Comparison of ENCODE assay signal across 8 cellular contexts in the genomic region with DNA sequence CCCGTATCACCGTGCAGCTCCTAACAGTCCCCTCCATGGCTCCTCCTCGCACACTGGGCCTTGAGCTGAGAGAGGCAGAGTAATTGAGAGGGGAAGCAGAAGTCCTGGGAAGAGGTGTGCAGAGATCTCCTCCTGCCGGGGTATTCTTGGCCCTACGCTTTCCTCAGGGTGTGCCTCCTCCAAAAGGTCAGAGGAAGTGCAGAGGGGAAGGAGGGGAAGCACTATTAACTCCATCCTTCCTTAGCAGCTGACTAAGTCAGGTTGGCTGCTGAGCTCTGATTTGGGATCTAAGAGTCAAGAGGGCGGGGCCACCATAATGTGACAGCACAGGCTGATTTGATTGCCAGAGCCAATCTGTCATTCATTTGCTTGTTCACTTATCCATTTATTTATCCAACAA. TPM values are rescaled to one million over a fixed set of nuclear protein-coding genes. Genes with fewer than 3 reads are reported as not detected.
DNase-seq lines count a peak whose midpoint lies in the region; ATAC-seq, FAIRE-seq and TF ChIP-seq lines count a peak whose summit lies in the region.

No MANE protein-coding gene starts in this region.

- CTCF ChIA-PET in HepG2 (lab: Yijun Ruan, JAX; ENCODE audit: low intra/inter-chr PET ratio, low total read pairs) = no interaction called here
- CTCF ChIA-PET in activated CD8-positive, alpha-beta T cell treated with anti-CD3 and anti-CD28 coated beads for 36 hours (lab: Charles Lee) = no interaction called here

- in situ Hi-C loops in HepG2 (cut with HindIII; ENCODE audit: extremely low pct_ligation_motif_present, low pct_unique_long_range_greater_than_20kb) = no loop called here

- POLR2A ChIA-PET in HepG2 (lab: Yijun Ruan, JAX) = no interaction called here
- POLR2A ChIA-PET in activated CD8-positive, alpha-beta T cell treated with anti-CD3 and anti-CD28 coated beads for 36 hours (lab: Charles Lee) = interaction anchor here (1.6 kb wide), 1 partner anchor 15 kb away, joined by 5 read pairs; no protein-coding TSS in a partner anchor

- H3K4me3 ChIP-seq in liver (ENCODE audit: low read depth in 1 of 3, low read length in 3 of 3) (no peak overlapping the region), HepG2 (replicated peaks in 1 of 3; ENCODE audit: insufficient read depth in 1 of 3, low read depth in 2 of 3, low read length in 3 of 3) (no peak overlapping the region), left lung (no peak overlapping the region), aorta (ENCODE audit: low read length in 2 of 2) (no peak overlapping the region), lower leg skin (ENCODE audit: low read depth, poor library complexity, severe bottlenecking) (no peak overlapping the region)

- H3K4me1 Mint-ChIP-seq in activated CD8-positive, alpha-beta T cell treated with anti-CD3 and anti-CD28 coated beads for 36 hours (ENCODE audit: low read depth) = peaks cover 42% of the 10 kb centered on the region

- no peak for ATAC-seq in HepG2
- ATAC-seq in activated CD8-positive, alpha-beta T cell treated with anti-CD3 and anti-CD28 coated beads for 36 hours = peak; percentile 47
- ATAC-seq in left lung = peak; percentile 44
- peak; percentile 45 for ATAC-seq in aorta (ENCODE audit: low FRiP score)
- no peak for ATAC-seq in GM21515 (IDR thresholded peaks at IDR 0.05; ENCODE audit: unreplicated experiment)
- ATAC-seq in GM21447 (IDR thresholded peaks at IDR 0.05; ENCODE audit: unreplicated experiment) = no peak

- no peak overlapping the region for H2AFZ ChIP-seq in HepG2 (ENCODE audit: low read length)

- no peak overlapping the region for H3K27ac Mint-ChIP-seq in activated CD8-positive, alpha-beta T cell treated with anti-CD3 and anti-CD28 coated beads for 36 hours

- no peak for TF ChIP-seq EP300 in HepG2 (IDR thresholded peaks at IDR 0.05; ENCODE audit: low read depth in 2 of 2, low read length in 2 of 2)
- TF ChIP-seq EP300 in HepG2 (CRISPR knock-in tag; IDR thresholded peaks at IDR 0.05; ENCODE audit: borderline replicate concordance) = no peak

- TF ChIP-seq POLR2A in HepG2 (IDR thresholded peaks at IDR 0.05; ENCODE audit: insufficient read depth in 1 of 2, low read depth in 2 of 2, low read length in 2 of 2) = no peak
- no peak for TF ChIP-seq POLR2A in lower leg skin (IDR thresholded peaks at IDR 0.05)

- H3K4me1 ChIP-seq in liver (ENCODE audit: control insufficient read depth in 4 of 4, insufficient read depth in 4 of 4, low read length in 3 of 4) = peaks cover 0 to 4% (median 0%) of the 10 kb centered on the region in 4 donors
- no peaks in the 10 kb centered on the region for H3K4me1 ChIP-seq in HepG2 (ENCODE audit: insufficient read depth, low read length)
- H3K4me1 ChIP-seq in left lung = peaks cover 19 to 68% of the 10 kb centered on the region in 2 donors
- H3K4me1 ChIP-seq in aorta (ENCODE audit: control insufficient read depth in 1 of 2, insufficient read depth in 2 of 2, low read length in 2 of 2) = peaks cover 11 to 22% of the 10 kb centered on the region in 2 donors

- WGBS in liver = 67% methylated on average over 6 of the region's 6 CpGs
- 29% methylated on average over 5 of the region's 6 CpGs for WGBS in HepG2 (ENCODE audit: low lambda C conversion rate)
- 26 to 31% methylated on average over 6 of the region's 6 CpGs for WGBS in aorta, 2 donors
- WGBS in lower leg skin, 2 donors = 16 to 21% methylated on average over 6 of the region's 6 CpGs

- H3K4me3 Mint-ChIP-seq in activated CD8-positive, alpha-beta T cell treated with anti-CD3 and anti-CD28 coated beads for 36 hours = no peak overlapping the region

- FAIRE-seq in HepG2 (lab: Jason Lieb, UNC) = no peak

- no peak for DNase-seq in HepG2 (ENCODE audit: low spot score)
- no peak for DNase-seq in activated CD8-positive, alpha-beta T cell treated with anti-CD3 and anti-CD28 coated beads for 36 hours
- DNase-seq in left lung = no peak
- no peak for DNase-seq in aorta
- no peak for DNase-seq in lower leg skin (ENCODE audit: low spot score in 2 of 2)

- H3K27me3 ChIP-seq in liver (ENCODE audit: control insufficient read depth in 4 of 4, insufficient read depth in 4 of 4, low read length in 3 of 4) = no peaks in the 10 kb centered on the region
- no peaks in the 10 kb centered on the region; a peak in 1 of 5 replicates for H3K27me3 ChIP-seq in HepG2 (ENCODE audit: control insufficient read depth in 1 of 2, insufficient read depth in 2 of 2, low read length in 2 of 2)
- H3K27me3 ChIP-seq in left lung = no peaks in the 10 kb centered on the region
- H3K27me3 ChIP-seq in aorta (ENCODE audit: control insufficient read depth in 1 of 2, insufficient read depth in 2 of 2, low read length in 1 of 2) = no peaks in the 10 kb centered on the region

- no peaks in the 10 kb centered on the region for H3K36me3 ChIP-seq in liver (ENCODE audit: control insufficient read depth in 4 of 4, insufficient read depth in 3 of 4, low read depth in 1 of 4, low read length in 3 of 4)
- H3K36me3 ChIP-seq in HepG2 (replicated peaks in 1 of 2; ENCODE audit: control insufficient read depth in 1 of 2, insufficient read depth in 2 of 2, low read length in 2 of 2) = no peaks in the 10 kb centered on the region
- peaks cover 0 to 38% of the 10 kb centered on the region in 2 donors for H3K36me3 ChIP-seq in left lung
- H3K36me3 ChIP-seq in aorta (ENCODE audit: control insufficient read depth in 1 of 2, insufficient read depth in 2 of 2, low read length in 1 of 2) = no peaks in the 10 kb centered on the region

- no peak for TF ChIP-seq CTCF in liver (IDR thresholded peaks at IDR 0.05; ENCODE audit: low read depth, low read length, missing input control)
- no peak for TF ChIP-seq CTCF in HepG2 (CRISPR knock-in tag; IDR thresholded peaks at IDR 0.05)
- no peak for TF ChIP-seq CTCF in activated CD8-positive, alpha-beta T cell treated with anti-CD3 and anti-CD28 coated beads for 36 hours (IDR thresholded peaks at IDR 0.05)
- no peak for TF ChIP-seq CTCF in left lung (IDR thresholded peaks at IDR 0.05)
- no peak for TF ChIP-seq CTCF in lower leg skin (IDR thresholded peaks at IDR 0.05)

- intact Hi-C loops in HepG2 (cut with micrococcal nuclease; ENCODE audit: unreplicated experiment) (no loop called here), left lung (cut with DNase I) (loop anchor here in 1 of 2 donors (10.0 kb wide), 1 partner anchor 134 kb away; no protein-coding TSS in a partner anchor), aorta (cut with DNase I) (no loop called here), lower leg skin (cut with DNase I; ENCODE audit: low total_unique reads) (no loop called here)
- intact Hi-C loops in activated CD8-positive, alpha-beta T cell treated with anti-CD3 and anti-CD28 coated beads for 36 hours (cut with micrococcal nuclease) = no loop called here

- H3K79me2 ChIP-seq in HepG2 (ENCODE audit: insufficient read depth, low read length) = no peaks in the 10 kb centered on the region

- no peaks in the 10 kb centered on the region for H4K20me1 ChIP-seq in HepG2 (ENCODE audit: insufficient read depth, low read length)

- H3K27me3 Mint-ChIP-seq in activated CD8-positive, alpha-beta T cell treated with anti-CD3 and anti-CD28 coated beads for 36 hours = no peaks in the 10 kb centered on the region

- no peaks in the 10 kb centered on the region for H3K36me3 Mint-ChIP-seq in activated CD8-positive, alpha-beta T cell treated with anti-CD3 and anti-CD28 coated beads for 36 hours (ENCODE audit: low read depth)

- BruUV-seq in HepG2 (replicated peaks; lab: Mats Ljungman, UMichigan) = no TSS peak

- H3K9me3 ChIP-seq in liver (ENCODE audit: control insufficient read depth in 4 of 4, low read length in 3 of 4) = no peaks in the 10 kb centered on the region
- no peaks in the 10 kb centered on the region for H3K9me3 ChIP-seq in HepG2 (ENCODE audit: low read length)
- H3K9me3 ChIP-seq in left lung = no peaks in the 10 kb centered on the region
- no peaks in the 10 kb centered on the region for H3K9me3 ChIP-seq in aorta (ENCODE audit: control insufficient read depth, low read length)

- no peak overlapping the region for H3K9ac ChIP-seq in liver (ENCODE audit: low read depth in 1 of 2, low read length in 2 of 2)
- H3K9ac ChIP-seq in HepG2 (ENCODE audit: insufficient read depth, low read depth, low read length) = no peak overlapping the region

- TF ChIP-seq RAD21 in liver (IDR thresholded peaks at IDR 0.05) (peak; percentile 34 to 41), HepG2 (CRISPR knock-in tag; IDR thresholded peaks at IDR 0.05) (no peak)

- no peak overlapping the region for H3K27ac ChIP-seq in liver (ENCODE audit: low read depth in 1 of 2, low read length in 2 of 2)
- H3K27ac ChIP-seq in HepG2 (ENCODE audit: extremely low read length, insufficient read depth, low read length) = no peak overlapping the region
- peak overlapping the region in 1 of 2 donors; percentile 51 for H3K27ac ChIP-seq in left lung
- peak overlapping the region in 1 of 2 donors; percentile 30 for H3K27ac ChIP-seq in aorta (ENCODE audit: low read depth in 1 of 2, low read length in 2 of 2)

- H3K4me2 ChIP-seq in HepG2 (ENCODE audit: low read depth, low read length) = no peak overlapping the region

- H3K9me3 Mint-ChIP-seq in activated CD8-positive, alpha-beta T cell treated with anti-CD3 and anti-CD28 coated beads for 36 hours = no peaks in the 10 kb centered on the region

RNA-seq across cellular contexts. Expression of gene ATP2B4, which starts 12.3 kb away (rescaled TPM):
- 10 to 100 TPM; 38.6 to 43.6 TPM for total RNA-seq in liver
- polyA plus RNA-seq in liver = 10 to 100 TPM in 1 of 2 donors, 1 to 10 TPM in 1; 9.6 to 30.6 TPM
- total RNA-seq in HepG2 (2016; rRNA removed; fragmentation: Illumina TruSeq; extraction: Trizol) = 6.2 and 12.4 TPM in 2 replicates
- 1.7 TPM in 2 replicates for total RNA-seq in HepG2 (2016; cell fraction: cytosol; rRNA removed; fragmentation: Illumina TruSeq; extraction: Trizol; ENCODE audit: low read depth)
- 6.9 and 11.1 TPM in 2 replicates for total RNA-seq in HepG2 (2016; cell fraction: insoluble cytoplasmic fraction; rRNA removed; fragmentation: Illumina TruSeq; extraction: Trizol)
- 3.0 and 3.9 TPM in 2 replicates for total RNA-seq in HepG2 (2016; cell fraction: membrane; rRNA removed; fragmentation: Illumina TruSeq; extraction: Trizol)
- 19.3 and 20.7 TPM in 2 replicates for total RNA-seq in HepG2 (2016; cell fraction: nucleus; rRNA removed; fragmentation: Illumina TruSeq; extraction: Trizol)
- polyA plus RNA-seq in HepG2 (2011; rRNA removed) = 9.0 and 9.9 TPM in 2 replicates
- polyA plus RNA-seq in HepG2 (2011; cell fraction: cytosol; rRNA removed) = 5.2 and 7.5 TPM in 2 replicates
- 12.2 and 12.9 TPM in 2 replicates for polyA plus RNA-seq in HepG2 (2011; cell fraction: nucleus; rRNA removed)
- polyA plus RNA-seq in HepG2 (2012) = 6.8 and 9.0 TPM in 2 replicates
- 0.69 and 0.76 TPM in 2 replicates for polyA plus RNA-seq in HepG2 (2016; cell fraction: cytosol; fragmentation: Illumina TruSeq; extraction: Trizol; ENCODE audit: low read depth)
- 3.5 and 4.1 TPM in 2 replicates for polyA plus RNA-seq in HepG2 (2016; cell fraction: insoluble cytoplasmic fraction; fragmentation: Illumina TruSeq; extraction: Trizol; ENCODE audit: low read depth)
- 1.8 and 2.0 TPM in 2 replicates for polyA plus RNA-seq in HepG2 (2016; cell fraction: membrane; fragmentation: Illumina TruSeq; extraction: Trizol; ENCODE audit: low read depth)
- polyA plus RNA-seq in HepG2 (2016; cell fraction: nucleus; fragmentation: Illumina TruSeq; extraction: Trizol; ENCODE audit: insufficient read depth, low read depth) = 17.9 and 18.5 TPM in 2 replicates
- 32.7 and 131 TPM in 2 replicates for polyA minus RNA-seq in HepG2 (2011; rRNA and poly(A)+ RNA removed; ENCODE audit: low replicate concordance)
- polyA minus RNA-seq in HepG2 (2011; cell fraction: cytosol; rRNA and poly(A)+ RNA removed) = 14.0 and 16.7 TPM in 2 replicates
- 14.4 and 22.9 TPM in 2 replicates for polyA minus RNA-seq in HepG2 (2011; cell fraction: nucleus; rRNA and poly(A)+ RNA removed)
- 10 to 100 TPM; 12.0 to 15.9 TPM for total RNA-seq in activated CD8-positive, alpha-beta T cell treated with anti-CD3 and anti-CD28 coated beads for 36 hours
- total RNA-seq in left lung = 100 to 1,000 TPM; 109 to 128 TPM
- 100 to 1,000 TPM; 154 to 169 TPM for total RNA-seq in aorta
- 10 to 100 TPM; 15.2 to 67.8 TPM for polyA plus RNA-seq in aorta
- total RNA-seq in lower leg skin = 100 to 1,000 TPM; 128 to 140 (median 132) TPM

Comparison
In these comparisons a context has a peak if more than half of its experiments do, and no peak if none do; other contexts are left out.
1. ATAC-seq: peak in activated CD8-positive, alpha-beta T cell treated with anti-CD3 and anti-CD28 coated beads for 36 hours (single experiment), left lung (single experiment) and aorta (single experiment); none in HepG2 (single experiment), GM21515 (single experiment) and GM21447 (single experiment).